In the genomic region with DNA sequence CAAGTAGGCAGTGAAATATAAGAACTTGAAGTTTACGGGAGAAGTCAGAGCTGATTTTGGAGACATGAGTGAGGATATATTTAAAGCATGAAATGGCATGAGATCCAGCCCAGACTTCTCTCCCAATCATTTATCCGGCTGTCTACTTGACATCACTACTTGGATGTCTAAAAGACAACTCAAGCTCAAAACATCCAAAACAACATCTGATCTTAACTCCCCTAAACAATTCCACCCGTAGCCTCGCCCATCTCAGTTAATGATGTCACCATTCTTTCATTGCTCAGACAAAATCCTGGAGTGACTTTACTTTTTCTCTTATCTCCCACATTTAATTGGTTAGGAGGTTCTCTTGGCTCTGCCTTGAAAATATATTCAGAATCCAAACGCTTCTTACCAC, we compare ENCODE assay signal across 19 cellular contexts.
DNase-seq lines count a peak whose midpoint lies in the region; ATAC-seq lines count a peak whose summit lies in the region.
"Had no signal": no experiment of that assay in that cellular context is flagged by ENCODE, and none has a peak within 500 bp of the region (broad histone marks: within the 10 kb centered on the region; RNA-seq: fewer than 3 reads in every experiment).

No MANE protein-coding gene starts in this region.

- peaks cover 12 to 24% of the 10 kb centered on the region in 2 donors for H3K36me3 Mint-ChIP-seq in stimulated activated naive B cell treated with anti-CD40 and anti-IgM and Interleukin-4, amounts not matched to agents 10 μg/mL and 1 μg/mL and 100 μg/mL, for 72 hours
- peaks cover 6% of the 10 kb centered on the region for H3K36me3 Mint-ChIP-seq in effector memory CD8-positive, alpha-beta T cell (ENCODE audit: insufficient read depth)

- peaks cover 60 to 73% of the 10 kb centered on the region in 2 donors for H3K4me1 Mint-ChIP-seq in stimulated activated naive B cell treated with anti-CD40 and anti-IgM and Interleukin-4, amounts not matched to agents 10 μg/mL and 1 μg/mL and 100 μg/mL, for 72 hours
- peaks cover 10 to 15% of the 10 kb centered on the region in 2 donors for H3K4me1 Mint-ChIP-seq in effector memory CD8-positive, alpha-beta T cell (ENCODE audit: low read depth in 2 of 2)

- DNase-seq in GM04503 (ENCODE audit: low read depth): peak; percentile 91
- DNase-seq in amniotic epithelial cell (ENCODE audit: low read depth): peak; percentile 52
- peak; percentile 78 for DNase-seq in fibroblast of the conjunctiva (ENCODE audit: low read depth)
- no peak for DNase-seq in stimulated activated naive B cell treated with anti-CD40 and anti-IgM and Interleukin-4, amounts not matched to agents 10 μg/mL and 1 μg/mL and 100 μg/mL, for 72 hours
- DNase-seq in effector memory CD8-positive, alpha-beta T cell: no peak
- DNase-seq in Ammon's horn (ENCODE audit: low spot score): no peak
- DNase-seq: activated CD4-positive, alpha-beta T cell treated with anti-CD3 and anti-CD28 coated beads, Interleukin-2, amount 10 ng/mL, durations not matched to agents 24 days and 14 days; activated T-cell treated with anti-CD3 and anti-CD28 coated beads, Interleukin-2, amount 50 U/mL, for 1 hour; amygdala; CD4-positive, alpha-beta memory T cell; dermis blood vessel endothelial cell; GDM1; islet precursor cell; Karpas-422; NCI-H1930; stimulated activated CD4-positive, alpha-beta T cell treated with anti-CD3 and anti-CD28 coated beads, Interleukin-4, amount 100 ng/mL, for 1 hour had no signal

- H3K4me3 Mint-ChIP-seq in stimulated activated naive B cell treated with anti-CD40 and anti-IgM and Interleukin-4, amounts not matched to agents 10 μg/mL and 1 μg/mL and 100 μg/mL, for 72 hours: peak overlapping the region in 1 of 2 donors; percentile 8
- no peak overlapping the region for H3K4me3 Mint-ChIP-seq in effector memory CD8-positive, alpha-beta T cell
- H3K4me3 Mint-ChIP-seq: activated CD4-positive, alpha-beta T cell treated with anti-CD3 and anti-CD28 coated beads, Interleukin-2, amount 10 ng/mL, durations not matched to agents 24 days and 14 days; CD4-positive, alpha-beta memory T cell; T-helper 2 cell treated with Interferon-gamma antibody and Interleukin-4, amounts not matched to agents 5 μg/mL and 100 μg/mL, for 36 hours had no signal

- no peaks in the 10 kb centered on the region for H3K27me3 Mint-ChIP-seq in stimulated activated naive B cell treated with anti-CD40 and anti-IgM and Interleukin-4, amounts not matched to agents 10 μg/mL and 1 μg/mL and 100 μg/mL, for 72 hours
- H3K27me3 Mint-ChIP-seq in effector memory CD8-positive, alpha-beta T cell: no peaks in the 10 kb centered on the region
- H3K27me3 Mint-ChIP-seq: activated CD4-positive, alpha-beta T cell treated with anti-CD3 and anti-CD28 coated beads, Interleukin-2, amount 10 ng/mL, durations not matched to agents 24 days and 14 days; CD4-positive, alpha-beta memory T cell had no signal

- peaks cover 4 to 11% of the 10 kb centered on the region in 2 donors for H3K9me3 Mint-ChIP-seq in stimulated activated naive B cell treated with anti-CD40 and anti-IgM and Interleukin-4, amounts not matched to agents 10 μg/mL and 1 μg/mL and 100 μg/mL, for 72 hours
- no peaks in the 10 kb centered on the region for H3K9me3 Mint-ChIP-seq in effector memory CD8-positive, alpha-beta T cell
- H3K9me3 Mint-ChIP-seq: activated CD4-positive, alpha-beta T cell treated with anti-CD3 and anti-CD28 coated beads, Interleukin-2, amount 10 ng/mL, durations not matched to agents 24 days and 14 days; CD4-positive, alpha-beta memory T cell; T-helper 2 cell treated with Interferon-gamma antibody and Interleukin-4, amounts not matched to agents 5 μg/mL and 100 μg/mL, for 36 hours had no signal

- H3K27ac Mint-ChIP-seq in stimulated activated naive B cell treated with anti-CD40 and anti-IgM and Interleukin-4, amounts not matched to agents 10 μg/mL and 1 μg/mL and 100 μg/mL, for 72 hours: peak overlapping the region; percentile 99
- no peak overlapping the region for H3K27ac Mint-ChIP-seq in effector memory CD8-positive, alpha-beta T cell
- H3K27ac Mint-ChIP-seq: activated CD4-positive, alpha-beta T cell treated with anti-CD3 and anti-CD28 coated beads, Interleukin-2, amount 10 ng/mL, durations not matched to agents 24 days and 14 days; CD4-positive, alpha-beta memory T cell; T-helper 2 cell treated with Interferon-gamma antibody and Interleukin-4, amounts not matched to agents 5 μg/mL and 100 μg/mL, for 36 hours had no signal

- no peak for ATAC-seq in stimulated activated naive B cell treated with anti-CD40 and anti-IgM and Interleukin-4, amounts not matched to agents 10 μg/mL and 1 μg/mL and 100 μg/mL, for 72 hours (replicated peaks)
- ATAC-seq in GM21619 (IDR thresholded peaks at IDR 0.05; ENCODE audit: unreplicated experiment) (no peak), HG03469 (IDR thresholded peaks at IDR 0.05; ENCODE audit: unreplicated experiment) (no peak)
- no peak for ATAC-seq in effector memory CD8-positive, alpha-beta T cell (replicated peaks)

Comparison
In these comparisons a context has a peak if more than half of its experiments do, and no peak if none do; other contexts are left out.
1. DNase-seq: peak in GM04503 (single experiment), amniotic epithelial cell (single experiment) and fibroblast of the conjunctiva (single experiment); none in stimulated activated naive B cell treated with anti-CD40 and anti-IgM and Interleukin-4, amounts not matched to agents 10 μg/mL and 1 μg/mL and 100 μg/mL, for 72 hours (single experiment), effector memory CD8-positive, alpha-beta T cell (0 of 3) and Ammon's horn (single experiment).